ENCODE assay signal across 1 cellular context in the genomic region with DNA sequence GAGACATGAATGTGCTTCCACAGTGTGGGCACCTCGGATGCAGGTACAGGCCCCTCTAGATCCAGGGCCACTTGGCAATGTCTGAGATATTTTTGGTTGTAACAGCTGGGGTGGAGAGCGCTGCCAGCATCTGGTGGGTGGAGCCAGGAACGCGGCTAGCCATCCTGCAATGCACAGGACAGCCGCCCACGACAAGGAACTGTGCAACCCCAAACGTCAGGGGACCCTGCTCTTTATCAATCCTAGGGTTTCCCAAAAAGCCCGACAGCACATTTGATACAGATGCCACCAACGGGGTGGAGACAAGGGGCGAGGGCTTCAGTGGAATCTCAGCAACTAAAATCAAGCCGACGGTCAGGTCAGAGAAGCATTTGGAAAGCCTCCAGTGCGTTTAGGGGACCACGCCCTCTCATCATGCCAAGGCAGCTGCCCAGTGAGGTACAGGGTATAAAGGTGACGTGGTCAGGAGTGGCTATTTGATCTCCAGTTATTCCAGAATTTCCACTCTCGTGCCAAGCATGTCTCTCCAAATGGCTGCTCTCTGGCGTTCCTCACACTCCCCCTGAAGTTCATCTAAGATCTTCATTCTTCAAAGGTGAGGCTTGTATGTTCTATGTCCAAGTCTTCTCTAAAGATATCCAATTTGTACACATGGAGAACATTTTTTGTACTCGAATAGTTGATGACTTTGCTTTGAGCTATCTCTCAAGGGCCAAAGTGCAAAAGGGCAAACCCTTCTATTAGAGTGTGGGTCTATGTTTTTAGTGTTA.
A peak's percentile ranks its signal among the peaks of the same experiment; 100 is the strongest.
TF ChIP-seq lines count a peak whose summit lies in the region.

No MANE protein-coding gene starts in this region.

TF ChIP-seq in HepG2, 621 proteins besides CTCF, POLR2A, EP300 and RAD21 (continued from another document and continues in another):
- TF ChIP-seq CBX2 (IDR thresholded peaks at IDR 0.05; ENCODE audit: low read depth, low read length) (no peak), CBX2 (CRISPR knock-in tag; IDR thresholded peaks at IDR 0.05; ENCODE audit: low read depth) (no peak), BRCA1 (CRISPR knock-in tag; IDR thresholded peaks at IDR 0.05) (no peak), HMGXB4 (CRISPR knock-in tag; IDR thresholded peaks at IDR 0.05; ENCODE audit: borderline replicate concordance in 1 of 2, low read depth in 1 of 2) (no peak), MIER2 (CRISPR knock-in tag; IDR thresholded peaks at IDR 0.05) (no peak), ZNF576 (CRISPR knock-in tag; IDR thresholded peaks at IDR 0.05) (no peak), GATAD2A (CRISPR knock-in tag; IDR thresholded peaks at IDR 0.05) (0 out of 2 replicates have a peak, but pooled peaks have one; percentile 23), YEATS2 (CRISPR knock-in tag; IDR thresholded peaks at IDR 0.05; ENCODE audit: borderline replicate concordance) (no peak), HMGA1 (CRISPR knock-in tag; conservative IDR thresholded peaks at IDR 0.05) (no peak), AHDC1 (CRISPR knock-in tag; IDR thresholded peaks at IDR 0.05; ENCODE audit: borderline replicate concordance) (no peak; the same call in 1 of the 2 replicates), TSC22D2 (CRISPR knock-in tag; IDR thresholded peaks at IDR 0.05; ENCODE audit: borderline replicate concordance) (no peak), HOXA5 (CRISPR knock-in tag; IDR thresholded peaks at IDR 0.05) (no peak), RFX5 (IDR thresholded peaks at IDR 0.05; ENCODE audit: low read depth, low read length) (no peak), NFE2L2 (IDR thresholded peaks at IDR 0.05; ENCODE audit: low read length) (no peak), ARHGAP35 (CRISPR knock-in tag; IDR thresholded peaks at IDR 0.05; ENCODE audit: borderline replicate concordance) (no peak), RBM39 (IDR thresholded peaks at IDR 0.05; ENCODE audit: low read depth, low read length, poor library complexity, severe bottlenecking) (no peak), HNF4G (IDR thresholded peaks at IDR 0.05; ENCODE audit: borderline replicate concordance, low read depth, low read length) (peak; percentile 67), HNF4G (CRISPR knock-in tag; IDR thresholded peaks at IDR 0.05; ENCODE audit: borderline replicate concordance, low read depth) (no peak), ZNF121 (CRISPR knock-in tag; IDR thresholded peaks at IDR 0.05) (no peak), ZFP37 (CRISPR knock-in tag; IDR thresholded peaks at IDR 0.05; ENCODE audit: borderline replicate concordance) (no peak), ZNF350 (CRISPR knock-in tag; IDR thresholded peaks at IDR 0.05; ENCODE audit: borderline replicate concordance, low read depth) (no peak), ZNF775 (CRISPR knock-in tag; IDR thresholded peaks at IDR 0.05; ENCODE audit: borderline replicate concordance) (no peak), ZMYM3 (CRISPR knock-in tag; IDR thresholded peaks at IDR 0.05) (no peak), HNF4A (CRISPR knock-in tag; IDR thresholded peaks at IDR 0.05) (peak; percentile 74), ZMYM2 (CRISPR knock-in tag; IDR thresholded peaks at IDR 0.05) (no peak), ZC3H4 (CRISPR knock-in tag; IDR thresholded peaks at IDR 0.05; ENCODE audit: borderline replicate concordance) (no peak), ELF4 (CRISPR knock-in tag; IDR thresholded peaks at IDR 0.05; ENCODE audit: borderline replicate concordance) (no peak), ZBTB3 (CRISPR knock-in tag; IDR thresholded peaks at IDR 0.05; ENCODE audit: borderline replicate concordance, low read depth) (no peak), DNMT1 (CRISPR knock-in tag; IDR thresholded peaks at IDR 0.05) (no peak), ZNF800 (CRISPR knock-in tag; IDR thresholded peaks at IDR 0.05) (no peak), ZSCAN20 (CRISPR knock-in tag; IDR thresholded peaks at IDR 0.05; ENCODE audit: borderline replicate concordance) (no peak), DPF2 (CRISPR knock-in tag; IDR thresholded peaks at IDR 0.05; ENCODE audit: borderline replicate concordance, low read depth) (0 out of 2 replicates have a peak, but pooled peaks have one; percentile 42), FOXC1 (CRISPR knock-in tag; IDR thresholded peaks at IDR 0.05; ENCODE audit: borderline replicate concordance) (0 out of 2 replicates have a peak, but pooled peaks have one; percentile 36), SMARCC2 (IDR thresholded peaks at IDR 0.05) (no peak), FOXA1 (IDR thresholded peaks at IDR 0.05) (no peak), FOXA1 (CRISPR knock-in tag; IDR thresholded peaks at IDR 0.05) (0 out of 2 replicates have a peak, but pooled peaks have one; percentile 16), ZNF839 (CRISPR knock-in tag; IDR thresholded peaks at IDR 0.05; ENCODE audit: borderline replicate concordance) (peak; percentile 46; the same call in 1 of the 2 replicates), AHR (CRISPR knock-in tag; IDR thresholded peaks at IDR 0.05) (no peak), ZNF234 (CRISPR knock-in tag; conservative IDR thresholded peaks at IDR 0.05) (no peak), ZMYM4 (CRISPR knock-in tag; IDR thresholded peaks at IDR 0.05) (peak; percentile 47; the same call in 1 of the 2 replicates), FOXP1 (IDR thresholded peaks at IDR 0.05) (no peak), FOXP1 (CRISPR knock-in tag; IDR thresholded peaks at IDR 0.05) (no peak), PTBP1 (IDR thresholded peaks at IDR 0.05; ENCODE audit: low read depth, low read length, poor library complexity, severe bottlenecking) (no peak), ATAD3A (CRISPR knock-in tag; IDR thresholded peaks at IDR 0.05) (no peak), KDM2A (CRISPR knock-in tag; IDR thresholded peaks at IDR 0.05; ENCODE audit: borderline replicate concordance, low read depth) (no peak), FOXM1 (CRISPR knock-in tag; IDR thresholded peaks at IDR 0.05) (no peak), GLI4 (CRISPR knock-in tag; IDR thresholded peaks at IDR 0.05; ENCODE audit: borderline replicate concordance) (no peak)
- TF ChIP-seq, protein P1, sequence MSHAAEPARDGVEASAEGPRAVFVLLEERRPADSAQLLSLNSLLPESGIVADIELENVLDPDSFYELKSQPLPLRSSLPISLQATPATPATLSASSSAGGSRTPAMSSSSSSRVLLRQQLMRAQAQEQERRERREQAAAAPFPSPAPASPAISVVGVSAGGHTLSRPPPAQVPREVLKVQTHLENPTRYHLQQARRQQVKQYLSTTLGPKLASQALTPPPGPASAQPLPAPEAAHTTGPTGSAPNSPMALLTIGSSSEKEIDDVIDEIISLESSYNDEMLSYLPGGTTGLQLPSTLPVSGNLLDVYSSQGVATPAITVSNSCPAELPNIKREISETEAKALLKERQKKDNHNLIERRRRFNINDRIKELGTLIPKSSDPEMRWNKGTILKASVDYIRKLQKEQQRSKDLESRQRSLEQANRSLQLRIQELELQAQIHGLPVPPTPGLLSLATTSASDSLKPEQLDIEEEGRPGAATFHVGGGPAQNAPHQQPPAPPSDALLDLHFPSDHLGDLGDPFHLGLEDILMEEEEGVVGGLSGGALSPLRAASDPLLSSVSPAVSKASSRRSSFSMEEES (CRISPR knock-in tag; IDR thresholded peaks at IDR 0.05), result no peak
- TF ChIP-seq, protein P2, sequence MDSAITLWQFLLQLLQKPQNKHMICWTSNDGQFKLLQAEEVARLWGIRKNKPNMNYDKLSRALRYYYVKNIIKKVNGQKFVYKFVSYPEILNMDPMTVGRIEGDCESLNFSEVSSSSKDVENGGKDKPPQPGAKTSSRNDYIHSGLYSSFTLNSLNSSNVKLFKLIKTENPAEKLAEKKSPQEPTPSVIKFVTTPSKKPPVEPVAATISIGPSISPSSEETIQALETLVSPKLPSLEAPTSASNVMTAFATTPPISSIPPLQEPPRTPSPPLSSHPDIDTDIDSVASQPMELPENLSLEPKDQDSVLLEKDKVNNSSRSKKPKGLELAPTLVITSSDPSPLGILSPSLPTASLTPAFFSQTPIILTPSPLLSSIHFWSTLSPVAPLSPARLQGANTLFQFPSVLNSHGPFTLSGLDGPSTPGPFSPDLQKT (CRISPR knock-in tag; IDR thresholded peaks at IDR 0.05; ENCODE audit: borderline replicate concordance), result no peak
- TF ChIP-seq, protein P3, sequence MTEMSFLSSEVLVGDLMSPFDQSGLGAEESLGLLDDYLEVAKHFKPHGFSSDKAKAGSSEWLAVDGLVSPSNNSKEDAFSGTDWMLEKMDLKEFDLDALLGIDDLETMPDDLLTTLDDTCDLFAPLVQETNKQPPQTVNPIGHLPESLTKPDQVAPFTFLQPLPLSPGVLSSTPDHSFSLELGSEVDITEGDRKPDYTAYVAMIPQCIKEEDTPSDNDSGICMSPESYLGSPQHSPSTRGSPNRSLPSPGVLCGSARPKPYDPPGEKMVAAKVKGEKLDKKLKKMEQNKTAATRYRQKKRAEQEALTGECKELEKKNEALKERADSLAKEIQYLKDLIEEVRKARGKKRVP (CRISPR knock-in tag; IDR thresholded peaks at IDR 0.05), result no peak
- TF ChIP-seq, protein P4, sequence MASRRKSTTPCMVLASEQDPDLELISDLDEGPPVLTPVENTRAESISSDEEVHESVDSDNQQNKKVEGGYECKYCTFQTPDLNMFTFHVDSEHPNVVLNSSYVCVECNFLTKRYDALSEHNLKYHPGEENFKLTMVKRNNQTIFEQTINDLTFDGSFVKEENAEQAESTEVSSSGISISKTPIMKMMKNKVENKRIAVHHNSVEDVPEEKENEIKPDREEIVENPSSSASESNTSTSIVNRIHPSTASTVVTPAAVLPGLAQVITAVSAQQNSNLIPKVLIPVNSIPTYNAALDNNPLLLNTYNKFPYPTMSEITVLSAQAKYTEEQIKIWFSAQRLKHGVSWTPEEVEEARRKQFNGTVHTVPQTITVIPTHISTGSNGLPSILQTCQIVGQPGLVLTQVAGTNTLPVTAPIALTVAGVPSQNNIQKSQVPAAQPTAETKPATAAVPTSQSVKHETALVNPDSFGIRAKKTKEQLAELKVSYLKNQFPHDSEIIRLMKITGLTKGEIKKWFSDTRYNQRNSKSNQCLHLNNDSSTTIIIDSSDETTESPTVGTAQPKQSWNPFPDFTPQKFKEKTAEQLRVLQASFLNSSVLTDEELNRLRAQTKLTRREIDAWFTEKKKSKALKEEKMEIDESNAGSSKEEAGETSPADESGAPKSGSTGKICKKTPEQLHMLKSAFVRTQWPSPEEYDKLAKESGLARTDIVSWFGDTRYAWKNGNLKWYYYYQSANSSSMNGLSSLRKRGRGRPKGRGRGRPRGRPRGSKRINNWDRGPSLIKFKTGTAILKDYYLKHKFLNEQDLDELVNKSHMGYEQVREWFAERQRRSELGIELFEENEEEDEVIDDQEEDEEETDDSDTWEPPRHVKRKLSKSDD (CRISPR knock-in tag; IDR thresholded peaks at IDR 0.05; ENCODE audit: low read depth), result no peak
